ENCODE assay signal across 21 cellular contexts in the genomic region with DNA sequence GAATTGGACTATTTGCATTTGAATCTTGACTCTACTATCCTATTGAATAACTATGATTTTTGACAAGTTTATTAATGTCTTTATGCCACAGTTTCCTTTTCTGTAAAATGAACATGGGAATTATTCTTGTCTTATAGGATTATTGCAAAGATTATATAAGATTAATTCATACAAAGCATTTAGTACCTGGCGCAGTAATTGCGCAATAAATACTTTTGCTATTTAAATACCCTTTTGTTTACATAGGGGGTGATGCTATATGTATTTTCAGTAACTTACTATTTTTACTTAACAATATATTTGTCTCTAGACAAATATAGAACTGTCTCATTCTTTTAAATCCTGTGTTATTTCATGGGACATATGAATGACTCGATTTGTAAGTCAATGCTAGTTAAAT. TPM values are rescaled to one million over a fixed set of nuclear protein-coding genes. Genes with fewer than 3 reads are reported as not detected.
DNase-seq lines count a peak whose midpoint lies in the region; ATAC-seq, FAIRE-seq and TF ChIP-seq lines count a peak whose summit lies in the region.
"Had no signal": no experiment of that assay in that cellular context is flagged by ENCODE, and none has a peak within 500 bp of the region (broad histone marks: within the 10 kb centered on the region; RNA-seq: fewer than 3 reads in every experiment).

No MANE protein-coding gene starts in this region.

- TF ChIP-seq EP300 in K562 (IDR thresholded peaks at IDR 0.05; ENCODE audit: low read length), result no peak

- H4K8ac ChIP-seq in IMR-90 (ENCODE audit: low read depth in 2 of 2, low read length in 2 of 2), result no peak overlapping the region

- H3K4me2 ChIP-seq in IMR-90 (ENCODE audit: low read depth, low read length) (no peak overlapping the region), KMS-11 (peak overlapping the region; percentile 99), K562 (ENCODE audit: insufficient read depth, low read length) (no peak overlapping the region)
- H3K4me2 ChIP-seq: BLaER1, GM23338 had no signal

- DNase-seq in IMR-90 (no peak), K562 (ENCODE audit: extremely low read depth in 1 of 4, low spot score in 3 of 4) (no peak), small intestine (no peak), GM19238 (ENCODE audit: insufficient read length, low spot score) (no peak), NCI-H2107 treated with DMSO at 0.1 percent for 48 hours (lab: John Stamatoyannopoulos, UW; ENCODE audit: unreplicated experiment) (no peak), progenitor cell of endocrine pancreas (ENCODE audit: low spot score, unreplicated experiment) (no peak)
- DNase-seq: CD4-positive, CD25-positive, alpha-beta regulatory T cell; CD8-positive, alpha-beta T cell; DMS 273 treated with DMSO at 0.1 percent for 48 hours; DMS79; EL; GDM1; HFFc6 had no signal

- no peak overlapping the region for H2AK5ac ChIP-seq in IMR-90 (ENCODE audit: low read depth, low read length)

- FAIRE-seq in K562 (lab: Jason Lieb, UNC) (no peak), small intestine (lab: Jason Lieb, UNC) (peak; percentile 19)
- FAIRE-seq: D721Med, GM12878 had no signal

- H3K4me1 Mint-ChIP-seq in progenitor cell of endocrine pancreas (ENCODE audit: low read depth), result peaks cover 12% of the 10 kb centered on the region

- WGBS in IMR-90 (ENCODE audit: extremely low coverage in 2 of 2, insufficient read length in 1 of 2), 2 experiments, result no CpG with 5 or more reads among the region's 3 CpGs
- 92% methylated on average over 3 of the region's 3 CpGs for WGBS in K562 (ENCODE audit: insufficient coverage, low coverage, missing lambda C conversion rate)
- WGBS in small intestine, 3 donors, result 89 to 94% (median 90%) methylated on average over 3 of the region's 3 CpGs

- no peak overlapping the region for H3K27ac ChIP-seq in IMR-90 (ENCODE audit: insufficient read depth, low read length)
- peak overlapping the region; percentile 77; the same call in 1 of the 2 replicates for H3K27ac ChIP-seq in KMS-11
- no peak overlapping the region for H3K27ac ChIP-seq in K562 (ENCODE audit: extremely low read depth, low read depth, low read length)
- no peak overlapping the region for H3K27ac ChIP-seq in small intestine (ENCODE audit: low read depth in 1 of 2, low read length in 1 of 2)
- H3K27ac ChIP-seq: BLaER1, C4-2B had no signal

- H2BK20ac ChIP-seq in IMR-90 (ENCODE audit: low read depth, low read length), result no peak overlapping the region

- no peaks in the 10 kb centered on the region for H3K9me3 ChIP-seq in IMR-90 (ENCODE audit: control insufficient read depth, insufficient read depth, low read length)
- no peaks in the 10 kb centered on the region for H3K9me3 ChIP-seq in K562 (replicated peaks; ENCODE audit: control insufficient read depth, insufficient read depth, low read depth, low read length)
- no peaks in the 10 kb centered on the region for H3K9me3 ChIP-seq in small intestine (ENCODE audit: control insufficient read depth, low read depth)
- H3K9me3 ChIP-seq: BLaER1, HAP-1 had no signal

- CTCF ChIA-PET in IMR-90 (lab: Yijun Ruan, JAX), result no interaction called here
- CTCF ChIA-PET in K562 (lab: Yijun Ruan, JAX; ENCODE audit: low intra/inter-chr PET ratio), result no interaction called here

- BruUV-seq in IMR-90 (replicated peaks; lab: Mats Ljungman, UMichigan), result no TSS peak
- BruUV-seq in K562 (replicated peaks; lab: Mats Ljungman, UMichigan), result no TSS peak

- dilution Hi-C loops in IMR-90 (cut with HindIII; ENCODE audit: low sequenced_read_pairs, unreplicated experiment), result no loop called here

- in situ Hi-C loops in IMR-90 (cut with MboI; ENCODE audit: low sequenced_read_pairs) (loop anchor here (25.0 kb wide), 1 partner anchor 298 kb away; no protein-coding TSS in a partner anchor), K562 (cut with MboI) (loop anchor here (25.0 kb wide), 1 partner anchor 98 kb away; no protein-coding TSS in a partner anchor)

- H3K36me3 ChIP-seq in IMR-90 (ENCODE audit: control insufficient read depth, insufficient read depth, low read length) (peaks cover 8% of the 10 kb centered on the region), KMS-11 (ENCODE audit: insufficient read depth) (no peaks in the 10 kb centered on the region; the same call in 1 of the 2 replicates), K562 (ENCODE audit: control insufficient read depth, insufficient read depth, low read length) (peaks cover 72% of the 10 kb centered on the region), small intestine (ENCODE audit: control insufficient read depth in 2 of 2, insufficient read depth in 2 of 2, low read length in 2 of 2) (peaks cover 2 to 8% of the 10 kb centered on the region in 2 donors)

- no peak overlapping the region for H3K18ac ChIP-seq in IMR-90 (ENCODE audit: low read depth, low read length)

- H2BK120ac ChIP-seq in IMR-90 (ENCODE audit: low read depth, low read length), result no peak overlapping the region

- intact Hi-C loops in IMR-90 (cut with micrococcal nuclease), result no loop called here
- intact Hi-C loops in K562 (cut with micrococcal nuclease), result no loop called here

- H3K79me1 ChIP-seq in IMR-90 (ENCODE audit: low read depth in 1 of 2, low read length in 2 of 2), result peaks cover 7 to 24% of the 10 kb centered on the region in 2 experiments

- H3K27me3 ChIP-seq in IMR-90 (ENCODE audit: control insufficient read depth, insufficient read depth, low read length) (no peaks in the 10 kb centered on the region), KMS-11 (ENCODE audit: insufficient read depth, low read depth) (no peaks in the 10 kb centered on the region), K562 (ENCODE audit: control insufficient read depth in 2 of 2, insufficient read depth in 2 of 2, low read length in 2 of 2) (no peaks in the 10 kb centered on the region), small intestine (ENCODE audit: control insufficient read depth in 2 of 2, insufficient read depth in 2 of 2, low read length in 2 of 2) (no peaks in the 10 kb centered on the region)
- H3K27me3 ChIP-seq: BLaER1 had no signal

- H3K79me2 ChIP-seq in KMS-11 (ENCODE audit: insufficient read depth, low read depth), result peaks cover 79% of the 10 kb centered on the region
- H3K79me2 ChIP-seq in K562 (ENCODE audit: control insufficient read depth, insufficient read depth, low read length), result peaks cover 82% of the 10 kb centered on the region

- H3K9me3 Mint-ChIP-seq in progenitor cell of endocrine pancreas (ENCODE audit: low read depth), result no peaks in the 10 kb centered on the region
- H3K9me3 Mint-ChIP-seq: CD4-positive, CD25-positive, alpha-beta regulatory T cell; CD8-positive, alpha-beta T cell; GM23338; HFFc6 had no signal

- TF ChIP-seq POLR2A in IMR-90 (IDR thresholded peaks at IDR 0.05; ENCODE audit: low read depth, low read length) (no peak), K562 (conservative IDR thresholded peaks at IDR 0.05) (no peak)

- TF ChIP-seq CTCF in IMR-90 (conservative IDR thresholded peaks at IDR 0.05; ENCODE audit: low read depth, low read length), result no peak
- no peak for TF ChIP-seq CTCF in KMS-11 (conservative IDR thresholded peaks at IDR 0.05; ENCODE audit: low read depth, low read length)
- TF ChIP-seq CTCF in K562 (IDR thresholded peaks at IDR 0.05 in 2 of 3, conservative IDR thresholded peaks at IDR 0.05 in 1 of 3; ENCODE audit: insufficient read depth in 2 of 3, low read depth in 1 of 3, low read length in 3 of 3), result no peak
- TF ChIP-seq CTCF in progenitor cell of endocrine pancreas (IDR thresholded peaks at IDR 0.05; ENCODE audit: unreplicated experiment), result no peak

- H4K20me1 ChIP-seq in IMR-90 (ENCODE audit: insufficient read depth, low read length), result no peaks in the 10 kb centered on the region; the same call in 1 of the 2 replicates
- no peaks in the 10 kb centered on the region for H4K20me1 ChIP-seq in KMS-11 (ENCODE audit: insufficient read depth)
- H4K20me1 ChIP-seq in K562 (replicated peaks; ENCODE audit: control insufficient read depth, insufficient read depth, low read length), result no peaks in the 10 kb centered on the region

- POLR2A ChIA-PET in IMR-90 (lab: Charles Lee; ENCODE audit: unreplicated experiment) (no interaction called here), K562 (lab: Yijun Ruan, JAX) (no interaction called here)

- H3K27ac Mint-ChIP-seq in progenitor cell of endocrine pancreas, result no peak overlapping the region
- H3K27ac Mint-ChIP-seq: B cell; CD4-positive, CD25-positive, alpha-beta regulatory T cell; CD8-positive, alpha-beta T cell; GM23338; HFFc6 had no signal

- no peak overlapping the region for H3K14ac ChIP-seq in IMR-90 (replicated peaks; ENCODE audit: low read depth, low read length)

- H3K9me1 ChIP-seq in IMR-90 (ENCODE audit: insufficient read depth, low read length), result no peaks in the 10 kb centered on the region
- H3K9me1 ChIP-seq in K562 (ENCODE audit: control insufficient read depth, insufficient read depth, low read length), result no peaks in the 10 kb centered on the region

- ATAC-seq in IMR-90 (ENCODE audit: low read depth), result no peak
- no peak for ATAC-seq in K562
- ATAC-seq: CD8-positive, alpha-beta T cell; GM12878; GM23338 had no signal

- H3K4me3 Mint-ChIP-seq in progenitor cell of endocrine pancreas (ENCODE audit: low read depth), result no peak overlapping the region
- H3K4me3 Mint-ChIP-seq: B cell; CD4-positive, CD25-positive, alpha-beta regulatory T cell; CD8-positive, alpha-beta T cell; GM23338; HFFc6 had no signal

- H2AFZ ChIP-seq in IMR-90 (replicated peaks; ENCODE audit: low read length, poor library complexity) (no peak overlapping the region), KMS-11 (ENCODE audit: low read depth) (no peak overlapping the region), K562 (ENCODE audit: low read depth, low read length) (no peak overlapping the region)
- H2AFZ ChIP-seq: GM23338 had no signal

- H4K91ac ChIP-seq in IMR-90 (ENCODE audit: insufficient read depth, low read depth, low read length), result no peak overlapping the region

- H3K4me3 ChIP-seq in IMR-90 (ENCODE audit: insufficient read depth, low read depth, low read length) (no peak overlapping the region), KMS-11 (IDR thresholded peaks at IDR 0.05; ENCODE audit: insufficient read depth, low read depth, low read length) (no peak overlapping the region), K562 (no peak overlapping the region), small intestine (ENCODE audit: low read depth in 1 of 2, low read length in 2 of 2) (no peak overlapping the region)
- H3K4me3 ChIP-seq: BLaER1, GM12878, GM23338, HAP-1 had no signal

- no peak overlapping the region for H2BK5ac ChIP-seq in IMR-90 (ENCODE audit: low read depth, low read length, poor library complexity, severe bottlenecking)

- no peak overlapping the region for H3K9ac ChIP-seq in IMR-90 (ENCODE audit: low read depth, low read length)
- H3K9ac ChIP-seq in KMS-11, result no peak overlapping the region; the same call in 1 of the 2 replicates
- H3K9ac ChIP-seq in K562 (ENCODE audit: insufficient read depth in 1 of 2, low read depth in 2 of 2, low read length in 2 of 2), result no peak overlapping the region
- H3K9ac ChIP-seq: BLaER1 had no signal

- no peak overlapping the region for H3K23ac ChIP-seq in IMR-90 (ENCODE audit: low read depth, low read length)

- no peak overlapping the region for H2BK15ac ChIP-seq in IMR-90 (ENCODE audit: low read depth, low read length)

- H3K27me3 Mint-ChIP-seq in progenitor cell of endocrine pancreas, result no peaks in the 10 kb centered on the region
- H3K27me3 Mint-ChIP-seq: B cell; CD4-positive, CD25-positive, alpha-beta regulatory T cell had no signal

- H2AK9ac ChIP-seq in IMR-90 (replicated peaks; ENCODE audit: low read depth, low read length, poor library complexity), result no peak overlapping the region

- H4K5ac ChIP-seq in IMR-90 (ENCODE audit: low read depth, low read length), result no peak overlapping the region

- H3K56ac ChIP-seq in IMR-90 (ENCODE audit: extremely low read depth, insufficient read depth, low read length), result no peak overlapping the region

- TF ChIP-seq RAD21 in IMR-90 (IDR thresholded peaks at IDR 0.05; ENCODE audit: low read length) (no peak), K562 (CRISPR knock-in tag; conservative IDR thresholded peaks at IDR 0.05 in 1 of 2, IDR thresholded peaks at IDR 0.05 in 1 of 2) (no peak)

- H3K36me3 Mint-ChIP-seq in progenitor cell of endocrine pancreas (ENCODE audit: insufficient read depth), result peaks cover 17% of the 10 kb centered on the region

- H3K4me1 ChIP-seq in IMR-90 (ENCODE audit: control insufficient read depth, insufficient read depth, low read length) (no peaks in the 10 kb centered on the region), KMS-11 (ENCODE audit: low read depth, poor library complexity, severe bottlenecking) (peaks cover 49% of the 10 kb centered on the region), K562 (replicated peaks in 1 of 2; ENCODE audit: control insufficient read depth in 2 of 2, insufficient read depth in 2 of 2, low read length in 2 of 2) (peaks cover 0 to 3% of the 10 kb centered on the region in 2 experiments; a peak in 3 of 5 replicates), small intestine (ENCODE audit: control insufficient read depth in 2 of 2, insufficient read depth in 1 of 2, low read depth in 1 of 2, low read length in 1 of 2) (no peaks in the 10 kb centered on the region)

- H3K4ac ChIP-seq in IMR-90 (ENCODE audit: low read depth, low read length), result no peak overlapping the region

RNA-seq across cellular contexts. Expression of a gene that starts 5.3 kb away (rescaled TPM):
- total RNA-seq in IMR-90 (2012; rRNA removed) (11.7 and 16.9 TPM in 2 replicates), K562 (2014; rRNA removed) (27.2 and 29.5 TPM in 2 replicates), K562 (2014; rRNA removed; fragmentation: Illumina TruSeq; extraction: Trizol) (33.9 and 39.9 TPM in 2 replicates), K562 (2015; rRNA removed; fragmentation: Illumina TruSeq; extraction: Trizol) (23.1 and 23.3 TPM in 2 replicates), K562 (2021) (41.4 and 44.5 TPM in 2 replicates), progenitor cell of endocrine pancreas (30.1 and 31.5 TPM in 2 replicates)
- polyA plus RNA-seq in IMR-90 (2012; rRNA removed) (14.3 and 14.4 TPM in 2 replicates), K562 (2011; rRNA removed) (8.5 and 12.6 TPM in 2 replicates), K562 (2014; fragmentation: Illumina TruSeq; extraction: Trizol) (35.4 and 36.2 TPM in 2 replicates), K562 (2014; fragmentation: Nextera tagmentation; extraction: Ambion mirVana) (10 to 100 TPM; 11.5 to 12.0 TPM), K562 (2014; rRNA removed) (22.7 and 27.1 TPM in 2 replicates), small intestine (10 to 100 TPM; 11.2 to 27.6 (median 15.1) TPM)
- 7.3 and 12.3 TPM in 2 replicates for polyA plus RNA-seq in IMR-90 (2012; cell fraction: cytosol; rRNA removed)
- polyA plus RNA-seq in IMR-90 (2012; cell fraction: nucleus; rRNA removed; ENCODE audit: low replicate concordance), result 7.2 and 10.0 TPM in 2 replicates
- total RNA-seq in K562 (2011; cell fraction: chromatin; rRNA removed; ENCODE audit: low replicate concordance), result 12.4 and 26.5 TPM in 2 replicates
- total RNA-seq in K562 (2011; cell fraction: nucleolus; rRNA removed), result 26.6 and 27.0 TPM in 2 replicates
- 24.2 and 28.8 TPM in 2 replicates for total RNA-seq in K562 (2011; cell fraction: nucleoplasm; rRNA removed)
- polyA plus RNA-seq in K562 (2011; cell fraction: cytosol; rRNA removed), result 3.6 and 13.7 TPM in 2 replicates
- 3.9 and 7.8 TPM in 2 replicates for polyA plus RNA-seq in K562 (2011; cell fraction: nucleus; rRNA removed)
- 29.9 and 32.9 TPM in 2 replicates for polyA plus RNA-seq in K562 (2012)
- 7.9 and 10.2 TPM in 2 replicates for polyA minus RNA-seq in K562 (2011; rRNA and poly(A)+ RNA removed)
- polyA minus RNA-seq in K562 (2011; cell fraction: cytosol; rRNA and poly(A)+ RNA removed), result 6.0 and 8.0 TPM in 2 replicates
- polyA minus RNA-seq in K562 (2011; cell fraction: nucleus; rRNA and poly(A)+ RNA removed), result 11.7 and 14.5 TPM in 2 replicates
